21 cellular contexts compared by ENCODE assay signal in genomic region chr7:94630855-94631254, GRCh38. TPM values are rescaled to one million over a fixed set of nuclear protein-coding genes. Genes with fewer than 3 reads are reported as not detected.
DNase-seq lines count a peak whose midpoint lies in the region; ATAC-seq and TF ChIP-seq lines count a peak whose summit lies in the region.
"Had no signal": no experiment of that assay in that cellular context is flagged by ENCODE, and none has a peak within 500 bp of the region (broad histone marks: within the 10 kb centered on the region; RNA-seq: fewer than 3 reads in every experiment).

No MANE protein-coding gene starts in this region.

- intact Hi-C loops in sciatic nerve (cut with DNase I): no loop called here

- DNase-seq in NCI-H748 treated with DMSO at 0.1 percent for 48 hours (lab: John Stamatoyannopoulos, UW) (peak; percentile 32), NCI-H748 (lab: John Stamatoyannopoulos, UW; ENCODE audit: unreplicated experiment) (no peak), NCI-H69 (lab: John Stamatoyannopoulos, UW) (peak; percentile 62), smooth muscle cell (lab: John Stamatoyannopoulos, UW; ENCODE audit: unreplicated experiment) (no peak), sciatic nerve (ENCODE audit: low spot score) (no peak), glutamatergic neuron (no peak)
- no peak for DNase-seq in natural killer cell treated with Interleukin-12 subunit alpha and Interleukin-12 subunit beta and Interleukin-15 and Interleukin-18, amount 100 ng/mL, for 72 hours (ENCODE audit: low spot score)
- DNase-seq: 8988T, GF-D8, MV-4-11, NCI-H1436, NCI-H2029, NCI-H446 treated with DMSO at 0.1 percent for 48 hours, NCI-H82, Peyer's patch, Right ventricle myocardium superior had no signal

- H3K4me3 ChIP-seq in endocrine pancreas (ENCODE audit: control insufficient read depth, insufficient read depth, low read length) (peak overlapping the region; percentile 45), smooth muscle cell (no peak overlapping the region)
- H3K4me3 ChIP-seq: BLaER1 treated with 17β-estradiol and CSF1 and Interleukin-3, amounts not matched to agents 10 nM and 100 nM; HAP-1; K562; Peyer's patch; SK-N-MC had no signal

- no peaks in the 10 kb centered on the region for H3K9me3 Mint-ChIP-seq in glutamatergic neuron (ENCODE audit: unreplicated experiment)
- no peaks in the 10 kb centered on the region for H3K9me3 Mint-ChIP-seq in natural killer cell treated with Interleukin-12 subunit alpha and Interleukin-12 subunit beta and Interleukin-15 and Interleukin-18, amount 100 ng/mL, for 72 hours

- H3K36me3 Mint-ChIP-seq in glutamatergic neuron (ENCODE audit: unreplicated experiment): no peaks in the 10 kb centered on the region
- no peaks in the 10 kb centered on the region for H3K36me3 Mint-ChIP-seq in natural killer cell treated with Interleukin-12 subunit alpha and Interleukin-12 subunit beta and Interleukin-15 and Interleukin-18, amount 100 ng/mL, for 72 hours

- H3K4me1 Mint-ChIP-seq in glutamatergic neuron (ENCODE audit: low read depth, unreplicated experiment): peaks cover 40% of the 10 kb centered on the region
- no peaks in the 10 kb centered on the region for H3K4me1 Mint-ChIP-seq in natural killer cell treated with Interleukin-12 subunit alpha and Interleukin-12 subunit beta and Interleukin-15 and Interleukin-18, amount 100 ng/mL, for 72 hours (ENCODE audit: low read depth in 2 of 2)

- no peak for ATAC-seq in sciatic nerve
- no peak for ATAC-seq in natural killer cell treated with Interleukin-12 subunit alpha and Interleukin-12 subunit beta and Interleukin-15 and Interleukin-18, amount 100 ng/mL, for 72 hours
- ATAC-seq: K562 had no signal

- no peak for TF ChIP-seq CTCF in smooth muscle cell (IDR thresholded peaks at IDR 0.05; ENCODE audit: borderline replicate concordance, insufficient read depth, poor library complexity, severe bottlenecking)
- no peak for TF ChIP-seq CTCF in glutamatergic neuron (IDR thresholded peaks at IDR 0.05; ENCODE audit: partially characterized antibody, unreplicated experiment)

- no peaks in the 10 kb centered on the region for H3K36me3 ChIP-seq in endocrine pancreas (ENCODE audit: control insufficient read depth, insufficient read depth, low read length)
- H3K36me3 ChIP-seq in smooth muscle cell (ENCODE audit: low read depth): no peaks in the 10 kb centered on the region
- H3K36me3 ChIP-seq: BLaER1 treated with 17β-estradiol and CSF1 and Interleukin-3, amounts not matched to agents 10 nM and 100 nM; HAP-1; Peyer's patch had no signal

- H2AFZ ChIP-seq in smooth muscle cell (ENCODE audit: low read depth): no peak overlapping the region

- no peak overlapping the region for H3K4me2 ChIP-seq in smooth muscle cell
- H3K4me2 ChIP-seq: BLaER1 treated with 17β-estradiol and CSF1 and Interleukin-3, amounts not matched to agents 10 nM and 100 nM had no signal

- H3K4me1 ChIP-seq in endocrine pancreas (ENCODE audit: control insufficient read depth, insufficient read depth, low read length) (peaks cover 66% of the 10 kb centered on the region), smooth muscle cell (ENCODE audit: low read depth) (peaks cover 8% of the 10 kb centered on the region)
- H3K4me1 ChIP-seq: Peyer's patch had no signal

- H3K27me3 ChIP-seq in endocrine pancreas (ENCODE audit: control insufficient read depth, insufficient read depth, low read length) (no peaks in the 10 kb centered on the region), smooth muscle cell (ENCODE audit: low read depth) (no peaks in the 10 kb centered on the region)
- H3K27me3 ChIP-seq: BLaER1 treated with 17β-estradiol and CSF1 and Interleukin-3, amounts not matched to agents 10 nM and 100 nM; Peyer's patch had no signal

- H4K20me1 ChIP-seq in smooth muscle cell (ENCODE audit: low read depth): peaks cover 21% of the 10 kb centered on the region
- H4K20me1 ChIP-seq: BLaER1 treated with 17β-estradiol and CSF1 and Interleukin-3, amounts not matched to agents 10 nM and 100 nM had no signal

- no peak overlapping the region for H3K27ac Mint-ChIP-seq in glutamatergic neuron (ENCODE audit: unreplicated experiment)
- H3K27ac Mint-ChIP-seq in natural killer cell treated with Interleukin-12 subunit alpha and Interleukin-12 subunit beta and Interleukin-15 and Interleukin-18, amount 100 ng/mL, for 72 hours: no peak overlapping the region

- no peaks in the 10 kb centered on the region for H3K27me3 Mint-ChIP-seq in glutamatergic neuron (ENCODE audit: unreplicated experiment)
- H3K27me3 Mint-ChIP-seq in natural killer cell treated with Interleukin-12 subunit alpha and Interleukin-12 subunit beta and Interleukin-15 and Interleukin-18, amount 100 ng/mL, for 72 hours: peaks cover 18 to 40% of the 10 kb centered on the region in 2 donors

- H3F3A ChIP-seq in smooth muscle cell (ENCODE audit: low read depth): no peaks in the 10 kb centered on the region

- peaks cover 28% of the 10 kb centered on the region for H3K79me2 ChIP-seq in smooth muscle cell (ENCODE audit: low read depth)

- H3K9me3 ChIP-seq in endocrine pancreas (ENCODE audit: control insufficient read depth, low read length) (no peaks in the 10 kb centered on the region), smooth muscle cell (replicated peaks; ENCODE audit: low read depth) (no peaks in the 10 kb centered on the region)
- H3K9me3 ChIP-seq: BLaER1 treated with 17β-estradiol and CSF1 and Interleukin-3, amounts not matched to agents 10 nM and 100 nM; HAP-1; Peyer's patch had no signal

- H3K4me3 Mint-ChIP-seq in glutamatergic neuron (ENCODE audit: unreplicated experiment): no peak overlapping the region
- no peak overlapping the region for H3K4me3 Mint-ChIP-seq in natural killer cell treated with Interleukin-12 subunit alpha and Interleukin-12 subunit beta and Interleukin-15 and Interleukin-18, amount 100 ng/mL, for 72 hours

- H3K9ac ChIP-seq in endocrine pancreas (ENCODE audit: control insufficient read depth, insufficient read depth, low read length) (no peak overlapping the region), smooth muscle cell (ENCODE audit: low read depth) (no peak overlapping the region)
- H3K9ac ChIP-seq: BLaER1 treated with 17β-estradiol and CSF1 and Interleukin-3, amounts not matched to agents 10 nM and 100 nM had no signal

- WGBS in smooth muscle cell (ENCODE audit: low lambda C conversion rate): 76% methylated on average over 4 of the region's 4 CpGs

- peak overlapping the region; percentile 84 for H3K27ac ChIP-seq in smooth muscle cell (ENCODE audit: low read depth)
- H3K27ac ChIP-seq: BLaER1 treated with 17β-estradiol and CSF1 and Interleukin-3, amounts not matched to agents 10 nM and 100 nM; Peyer's patch; SK-N-MC had no signal

RNA-seq across cellular contexts. Expression of gene SGCE, which starts 25.1 kb away (rescaled TPM):
- total RNA-seq in smooth muscle cell (114 and 123 TPM in 2 replicates), sciatic nerve (132 TPM), glutamatergic neuron (ENCODE audit: unreplicated experiment) (64.4 TPM)
- 87.1 and 96.1 TPM in 2 replicates for polyA plus RNA-seq in smooth muscle cell
- 1 to 10 TPM; 1.0 to 2.2 TPM for total RNA-seq in natural killer cell treated with Interleukin-12 subunit alpha and Interleukin-12 subunit beta and Interleukin-15 and Interleukin-18, amount 100 ng/mL, for 72 hours

Comparison
In these comparisons a context has a peak if more than half of its experiments do, and no peak if none do; other contexts are left out.
1. DNase-seq: peak in NCI-H748 treated with DMSO at 0.1 percent for 48 hours (single experiment) and NCI-H69 (single experiment); none in NCI-H748 (single experiment), smooth muscle cell (single experiment), sciatic nerve (single experiment), glutamatergic neuron (single experiment) and natural killer cell treated with Interleukin-12 subunit alpha and Interleukin-12 subunit beta and Interleukin-15 and Interleukin-18, amount 100 ng/mL, for 72 hours (single experiment).
2. RNA of gene SGCE, which starts 25.1 kb away (total RNA-seq): 132 TPM in sciatic nerve (single experiment), 114 to 123 TPM in smooth muscle cell and 64.4 TPM in glutamatergic neuron (single experiment); 1.0 to 2.2 TPM in natural killer cell treated with Interleukin-12 subunit alpha and Interleukin-12 subunit beta and Interleukin-15 and Interleukin-18, amount 100 ng/mL, for 72 hours; every median in the first group is over 10 times any median in the second.